ENCODE assay signal across 8 cellular contexts in the genomic region with DNA sequence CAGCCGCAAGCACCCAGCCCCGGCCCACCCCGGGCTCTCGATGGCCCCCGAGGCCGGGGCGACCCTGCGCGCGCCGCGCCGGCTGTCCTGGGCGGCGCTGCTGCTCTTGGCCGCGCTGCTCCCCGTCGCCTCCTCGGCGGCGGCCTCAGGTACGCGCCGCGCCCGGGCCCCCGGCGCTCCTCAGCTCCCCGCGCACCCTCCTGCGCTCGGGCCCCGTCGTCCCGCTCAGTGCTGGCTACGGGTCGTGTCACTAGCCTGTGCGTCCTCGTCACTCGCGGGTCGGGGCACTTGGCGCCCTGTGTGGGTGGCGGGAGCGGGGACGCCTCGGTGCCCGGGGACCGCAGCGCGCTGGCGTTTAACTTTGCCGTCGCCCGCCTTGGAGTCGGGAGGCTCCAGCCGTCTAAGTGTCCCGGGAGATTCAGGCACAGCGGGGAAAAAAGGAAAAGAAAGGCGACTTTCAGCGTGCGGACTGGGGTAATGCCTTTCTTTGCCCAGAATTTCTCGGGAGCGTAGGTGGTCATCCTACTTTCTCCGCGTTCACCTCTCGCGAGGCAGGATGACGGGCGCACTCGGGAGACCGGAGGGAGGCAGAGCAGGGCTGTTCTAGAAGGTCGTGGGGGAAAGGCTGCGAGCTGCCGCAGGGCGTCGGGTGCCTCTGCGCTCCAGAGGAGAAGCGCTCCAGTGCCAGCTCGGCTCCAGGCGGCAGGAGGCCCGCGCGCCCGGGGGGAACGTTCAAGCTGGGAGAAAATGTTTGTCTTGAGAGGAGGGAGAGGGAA. TPM values are rescaled to one million over a fixed set of nuclear protein-coding genes. Genes with fewer than 3 reads are reported as not detected.
DNase-seq lines count a peak whose midpoint lies in the region; ATAC-seq and TF ChIP-seq lines count a peak whose summit lies in the region.

No MANE protein-coding gene starts in this region.

- H3K4me1 Mint-ChIP-seq in activated CD8-positive, alpha-beta T cell treated with anti-CD3 and anti-CD28 coated beads, Interleukin-2, amount 10 ng/mL, durations not matched to agents 7 days and 5 days (ENCODE audit: low read depth) = peaks cover 15% of the 10 kb centered on the region

- CTCF ChIA-PET in activated CD8-positive, alpha-beta T cell treated with anti-CD3 and anti-CD28 coated beads, Interleukin-2, amount 10 ng/mL, durations not matched to agents 7 days and 5 days (lab: Charles Lee) = interaction anchor here (0.9 to 1.5 kb wide), 3 partner anchors 15 to 485 kb away, joined by 4 read pairs; no protein-coding TSS in a partner anchor

- POLR2A ChIA-PET in activated CD8-positive, alpha-beta T cell treated with anti-CD3 and anti-CD28 coated beads, Interleukin-2, amount 10 ng/mL, durations not matched to agents 7 days and 5 days (lab: Charles Lee) = interaction anchor here (0.5 kb wide), 1 partner anchor 516 kb away, joined by 3 read pairs; no protein-coding TSS in a partner anchor

- peak overlapping the region; percentile 53 for H3K4me3 Mint-ChIP-seq in activated CD8-positive, alpha-beta T cell treated with anti-CD3 and anti-CD28 coated beads, Interleukin-2, amount 10 ng/mL, durations not matched to agents 7 days and 5 days

- no peak overlapping the region for H3K27ac Mint-ChIP-seq in activated CD8-positive, alpha-beta T cell treated with anti-CD3 and anti-CD28 coated beads, Interleukin-2, amount 10 ng/mL, durations not matched to agents 7 days and 5 days

- no peaks in the 10 kb centered on the region for H3K36me3 Mint-ChIP-seq in activated CD8-positive, alpha-beta T cell treated with anti-CD3 and anti-CD28 coated beads, Interleukin-2, amount 10 ng/mL, durations not matched to agents 7 days and 5 days (ENCODE audit: low read depth)

- no peaks in the 10 kb centered on the region for H3K9me3 Mint-ChIP-seq in activated CD8-positive, alpha-beta T cell treated with anti-CD3 and anti-CD28 coated beads, Interleukin-2, amount 10 ng/mL, durations not matched to agents 7 days and 5 days (ENCODE audit: insufficient read depth)

- peaks cover 75% of the 10 kb centered on the region for H3K27me3 Mint-ChIP-seq in activated CD8-positive, alpha-beta T cell treated with anti-CD3 and anti-CD28 coated beads, Interleukin-2, amount 10 ng/mL, durations not matched to agents 7 days and 5 days (ENCODE audit: low read depth)

- no peak for TF ChIP-seq CTCF in retinal pigment epithelial cell (conservative IDR thresholded peaks at IDR 0.05; ENCODE audit: low read depth, low read length)

- H3K4me3 ChIP-seq in retinal pigment epithelial cell (ENCODE audit: low read length) = peak overlapping the region; percentile 40

- ATAC-seq in HG02870 (IDR thresholded peaks at IDR 0.05; ENCODE audit: unreplicated experiment) = peak; percentile 26
- peak; percentile 52 for ATAC-seq in activated CD8-positive, alpha-beta T cell treated with anti-CD3 and anti-CD28 coated beads, Interleukin-2, amount 10 ng/mL, durations not matched to agents 7 days and 5 days

- DNase-seq in EL (peak; percentile 46), germinal center (ENCODE audit: low spot score) (peak; percentile 68), retinal pigment epithelial cell (ENCODE audit: low read depth) (no peak), NCI-H187 treated with DMSO at 0.1 percent for 48 hours (lab: John Stamatoyannopoulos, UW) (no peak), DMS153 (lab: John Stamatoyannopoulos, UW) (no peak), GDM1 (lab: John Stamatoyannopoulos, UW) (no peak)
- no peak for DNase-seq in activated CD8-positive, alpha-beta T cell treated with anti-CD3 and anti-CD28 coated beads, Interleukin-2, amount 10 ng/mL, durations not matched to agents 7 days and 5 days

RNA-seq across cellular contexts. Expression of a gene that starts 0.5 kb away (rescaled TPM):
- total RNA-seq in activated CD8-positive, alpha-beta T cell treated with anti-CD3 and anti-CD28 coated beads, Interleukin-2, amount 10 ng/mL, durations not matched to agents 7 days and 5 days = not detected

Comparison
In these comparisons a context has a peak if more than half of its experiments do, and no peak if none do; other contexts are left out.
1. DNase-seq: peak in EL (single experiment) and germinal center (single experiment); none in activated CD8-positive, alpha-beta T cell treated with anti-CD3 and anti-CD28 coated beads, Interleukin-2, amount 10 ng/mL, durations not matched to agents 7 days and 5 days (single experiment), retinal pigment epithelial cell (single experiment), NCI-H187 treated with DMSO at 0.1 percent for 48 hours (single experiment), DMS153 (single experiment) and GDM1 (single experiment).